In the genomic region with DNA sequence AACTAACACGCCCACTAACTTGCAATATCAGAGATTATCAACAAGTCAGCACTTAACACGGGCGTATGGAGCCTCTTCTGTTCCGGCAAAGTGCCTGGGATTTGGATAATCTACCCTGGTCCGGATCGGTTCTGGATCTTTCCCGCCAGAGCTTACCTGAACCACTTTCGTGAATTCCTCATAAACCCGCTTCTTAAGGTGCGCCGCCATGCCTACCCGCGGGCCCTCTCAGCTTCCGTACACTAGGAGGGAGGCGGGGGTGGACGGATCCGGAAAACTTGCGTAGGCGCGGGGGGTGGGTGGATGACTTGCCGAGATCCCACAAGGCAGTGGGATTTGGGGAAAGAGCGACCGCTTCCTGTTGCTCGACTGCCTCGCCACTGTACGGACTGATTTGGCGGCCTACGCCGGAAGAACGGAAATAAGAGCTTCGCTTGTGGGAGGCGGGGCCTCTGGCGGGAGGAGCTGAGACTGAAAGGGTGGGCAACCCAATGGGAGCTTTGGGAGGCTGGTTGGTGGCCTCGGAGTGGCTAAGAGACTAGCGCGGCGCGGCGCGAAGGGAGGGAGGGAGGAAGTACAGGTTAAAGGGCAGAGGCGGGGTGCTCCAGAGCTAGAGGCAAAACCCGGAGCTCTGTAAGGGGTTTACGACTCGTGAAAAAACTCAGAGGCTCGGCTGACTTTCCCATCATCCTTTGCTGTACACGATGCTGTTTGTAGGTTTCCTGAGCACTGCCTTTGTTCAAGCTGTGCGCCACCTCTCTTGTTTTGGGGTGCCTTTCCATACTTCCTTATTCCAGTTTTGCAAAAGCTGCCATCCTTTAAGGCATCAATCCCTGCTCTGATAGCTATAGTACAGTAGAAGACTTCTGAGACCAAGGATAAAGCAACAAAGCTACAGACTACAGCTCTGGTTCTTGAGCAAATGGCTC, we compare ENCODE assay signal across 8 cellular contexts. TPM values are rescaled to one million over a fixed set of nuclear protein-coding genes. Genes with fewer than 3 reads are reported as not detected.
DNase-seq lines count a peak whose midpoint lies in the region; ATAC-seq and TF ChIP-seq lines count a peak whose summit lies in the region.

TSS of gene INTS4 (minus strand) at position 235 of the 929 bp plus-strand sequence. CDS start at position 210, 25 bp downstream.

- intact Hi-C loops in head of caudate nucleus (cut with DNase I) = loop anchor here (2.0 to 10.0 kb wide), 3 partner anchors 52 to 430 kb away; partner anchors contain the start of genes AAMDC and RSF1

- peaks cover 18% of the 10 kb centered on the region for H3K4me1 Mint-ChIP-seq in osteocyte (ENCODE audit: unreplicated experiment)

- H3K27me3 ChIP-seq in thymus (ENCODE audit: control insufficient read depth, insufficient read depth) = no peaks in the 10 kb centered on the region

- H3K36me3 Mint-ChIP-seq in osteocyte (ENCODE audit: unreplicated experiment) = no peaks in the 10 kb centered on the region

- H3K27ac ChIP-seq in thymus (ENCODE audit: low read depth) = peak within 1 kb of the TSS; percentile 93

- peak; percentile 98 for ATAC-seq in HG02759 (IDR thresholded peaks at IDR 0.05; ENCODE audit: unreplicated experiment)

- TF ChIP-seq CTCF in GM12865 (IDR thresholded peaks at IDR 0.05; ENCODE audit: insufficient read depth, low read depth, low read length, missing control alignments) = no peak
- TF ChIP-seq CTCF in osteocyte (IDR thresholded peaks at IDR 0.05) = no peak

- no peaks in the 10 kb centered on the region for H3K9me3 ChIP-seq in thymus (ENCODE audit: control insufficient read depth)

- H3K4me3 Mint-ChIP-seq in osteocyte (ENCODE audit: unreplicated experiment) = peak within 1 kb of the TSS; percentile 92

- peaks cover 15% of the 10 kb centered on the region for H3K36me3 ChIP-seq in thymus (ENCODE audit: control insufficient read depth, insufficient read depth)

- no peaks in the 10 kb centered on the region for H3K9me3 Mint-ChIP-seq in osteocyte (ENCODE audit: unreplicated experiment)

- peak within 1 kb of the TSS; percentile 96 for H3K27ac Mint-ChIP-seq in osteocyte (ENCODE audit: unreplicated experiment)

- under 1% methylated on average over 47 of the region's 47 CpGs for WGBS in thymus

- H3K4me3 ChIP-seq in GM12865 (ENCODE audit: low read depth, low read length) = peak within 1 kb of the TSS; percentile 89
- peak within 1 kb of the TSS; percentile 86 for H3K4me3 ChIP-seq in thymus (ENCODE audit: low read length)

- H3K27me3 Mint-ChIP-seq in osteocyte (ENCODE audit: unreplicated experiment) = no peaks in the 10 kb centered on the region

- peak; percentile 100 for DNase-seq in GM12865 (ENCODE audit: low read depth)
- DNase-seq in NCI-H1417 (lab: John Stamatoyannopoulos, UW) = peak; percentile 99 to 100 (median 100)
- DNase-seq in SW 1271 (lab: John Stamatoyannopoulos, UW) = peak; percentile 100
- DNase-seq in activated naive CD8-positive, alpha-beta T cell treated with anti-CD3 and anti-CD28 coated beads, Interleukin-2, amount 50 U/mL, for 16 hours (ENCODE audit: low read depth, low spot score) = peak; percentile 92
- DNase-seq in head of caudate nucleus = peak; percentile 95 to 100 (median 100)
- peak; percentile 99 for DNase-seq in osteocyte (ENCODE audit: extremely low spot score, unreplicated experiment)

- peaks cover 2% of the 10 kb centered on the region for H3K4me1 ChIP-seq in thymus (ENCODE audit: control insufficient read depth, insufficient read depth, low read length)

RNA-seq across cellular contexts. Expression of gene INTS4, which starts in this region (rescaled TPM):
- 37.9 and 41.6 TPM in 2 replicates for total RNA-seq in osteocyte
- polyA plus RNA-seq in thymus = 38.3 TPM

Comparison
In these comparisons a context has a peak if more than half of its experiments do, and no peak if none do; other contexts are left out.
1. Peak in every context shown above with its lines: DNase-seq, ATAC-seq, H3K4me3 ChIP-seq and H3K27ac ChIP-seq.